ENCODE assay signal across 1 cellular context in genomic region chr19:37950471-37951175, GRCh38.
TF ChIP-seq lines count a peak whose summit lies in the region.

No MANE protein-coding gene starts in this region.

TF ChIP-seq in HepG2, 621 proteins besides CTCF, POLR2A, EP300 and RAD21:
- peak; percentile 14; the same call in 1 of the 2 replicates for TF ChIP-seq ZBTB38 (CRISPR knock-in tag; IDR thresholded peaks at IDR 0.05)
- no peak for TF ChIP-seq ZNF598 (CRISPR knock-in tag; IDR thresholded peaks at IDR 0.05; ENCODE audit: borderline replicate concordance)
- no peak for TF ChIP-seq EHMT2 (IDR thresholded peaks at IDR 0.05; ENCODE audit: borderline replicate concordance, low read depth, low read length)
TF ChIP-seq in HepG2: peak in this region for 1.
